Comparison of ENCODE assay signal across 19 cellular contexts in the genomic region with DNA sequence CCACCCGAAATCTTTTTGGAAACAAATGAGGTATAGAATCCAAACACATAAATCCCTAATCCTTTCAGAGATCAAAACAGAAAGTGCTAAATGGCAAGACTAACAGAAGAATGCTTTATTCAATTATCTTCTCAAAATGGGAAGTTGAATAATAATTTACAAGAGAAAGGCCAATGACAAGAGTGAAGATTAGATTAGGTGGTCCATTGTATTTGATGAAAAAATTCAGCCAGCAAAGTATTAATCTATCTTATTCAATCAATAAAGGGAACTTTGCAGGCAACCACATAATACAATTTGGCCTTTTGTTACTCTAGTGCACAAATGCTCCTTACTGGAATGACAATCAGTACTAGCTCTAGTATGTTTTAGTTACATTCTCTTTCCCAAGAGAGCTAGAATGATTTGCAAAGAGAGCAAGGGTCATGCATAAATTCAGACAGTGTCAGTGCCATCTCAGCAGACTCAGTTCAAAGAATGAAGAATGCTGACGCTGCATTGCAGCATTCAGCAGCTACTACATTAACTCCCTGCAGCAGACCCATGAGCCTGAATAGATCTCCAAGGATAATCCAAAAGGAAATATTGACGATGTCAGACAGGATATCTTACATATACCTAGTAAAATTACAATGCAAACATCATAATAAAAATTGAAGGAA.
DNase-seq lines count a peak whose midpoint lies in the region; ATAC-seq, FAIRE-seq and TF ChIP-seq lines count a peak whose summit lies in the region.
"Had no signal": no experiment of that assay in that cellular context is flagged by ENCODE, and none has a peak within 500 bp of the region (broad histone marks: within the 10 kb centered on the region; RNA-seq: fewer than 3 reads in every experiment).

No MANE protein-coding gene starts in this region.

- peaks cover 5% of the 10 kb centered on the region; the same call in 1 of the 2 replicates for H4K20me1 ChIP-seq in K562 (replicated peaks; ENCODE audit: control insufficient read depth, insufficient read depth, low read length)

- H3K4me3 ChIP-seq in HUES48 (ENCODE audit: low read depth, low read length) (no peak overlapping the region), K562 (no peak overlapping the region), liver (ENCODE audit: low read depth in 1 of 3, low read length in 3 of 3) (no peak overlapping the region), Peyer's patch (no peak overlapping the region)
- H3K4me3 ChIP-seq: coronary artery had no signal

- H3K9me1 ChIP-seq in K562 (ENCODE audit: control insufficient read depth, insufficient read depth, low read length), result no peaks in the 10 kb centered on the region

- H2AFZ ChIP-seq in K562 (ENCODE audit: low read depth, low read length), result no peak overlapping the region

- no peak for TF ChIP-seq POLR2A in K562 (conservative IDR thresholded peaks at IDR 0.05)
- TF ChIP-seq POLR2A in Peyer's patch (IDR thresholded peaks at IDR 0.05), result no peak

- H3K9ac ChIP-seq in HUES48 (ENCODE audit: low read depth, low read length), result no peak overlapping the region
- H3K9ac ChIP-seq in K562 (ENCODE audit: insufficient read depth in 1 of 2, low read depth in 2 of 2, low read length in 2 of 2), result no peak overlapping the region
- no peak overlapping the region for H3K9ac ChIP-seq in liver (ENCODE audit: low read depth in 1 of 2, low read length in 2 of 2)

- FAIRE-seq in K562 (lab: Jason Lieb, UNC), result no peak
- FAIRE-seq: keratinocyte had no signal

- in situ Hi-C loops in K562 (cut with MboI), result no loop called here

- H3K27me3 ChIP-seq in HUES48 (ENCODE audit: control insufficient read depth, insufficient read depth, low read length) (no peaks in the 10 kb centered on the region), K562 (ENCODE audit: control insufficient read depth in 2 of 2, insufficient read depth in 2 of 2, low read length in 2 of 2) (no peaks in the 10 kb centered on the region), liver (ENCODE audit: control insufficient read depth in 4 of 4, insufficient read depth in 4 of 4, low read length in 3 of 4) (no peaks in the 10 kb centered on the region), Peyer's patch (no peaks in the 10 kb centered on the region)
- H3K27me3 ChIP-seq: BE2C had no signal

- H3K79me2 ChIP-seq in K562 (ENCODE audit: control insufficient read depth, insufficient read depth, low read length), result no peaks in the 10 kb centered on the region

- POLR2A ChIA-PET in K562 (lab: Yijun Ruan, JAX), result interaction anchor here (1.6 kb wide), 1 partner anchor 109 kb away, joined by 4 read pairs; no protein-coding TSS in a partner anchor

- no peak overlapping the region for H3K4me2 ChIP-seq in K562 (ENCODE audit: insufficient read depth, low read length)

- H3K27ac ChIP-seq in HUES48 (ENCODE audit: low read depth, low read length) (peak overlapping the region; percentile 38), K562 (ENCODE audit: extremely low read depth, low read depth, low read length) (no peak overlapping the region), liver (ENCODE audit: low read depth in 1 of 2, low read length in 2 of 2) (no peak overlapping the region), Peyer's patch (no peak overlapping the region)
- H3K27ac ChIP-seq: coronary artery had no signal

- TF ChIP-seq EP300 in K562 (IDR thresholded peaks at IDR 0.05; ENCODE audit: low read length), result no peak

- no TSS peak for BruUV-seq in K562 (replicated peaks; lab: Mats Ljungman, UMichigan)

- TF ChIP-seq RAD21 in K562 (CRISPR knock-in tag; conservative IDR thresholded peaks at IDR 0.05 in 1 of 2, IDR thresholded peaks at IDR 0.05 in 1 of 2), result no peak
- no peak for TF ChIP-seq RAD21 in liver (IDR thresholded peaks at IDR 0.05)

- ATAC-seq in K562 (no peak), HG02885 (IDR thresholded peaks at IDR 0.05; ENCODE audit: poor library complexity, unreplicated experiment) (no peak)
- ATAC-seq: activated T-cell treated with anti-CD3 and anti-CD28 coated beads, Interleukin-2, amount 50 U/mL, for 72 hours; right cardiac atrium had no signal

- intact Hi-C loops in K562 (cut with micrococcal nuclease), result no loop called here

- TF ChIP-seq CTCF in K562 (IDR thresholded peaks at IDR 0.05 in 2 of 3, conservative IDR thresholded peaks at IDR 0.05 in 1 of 3; ENCODE audit: insufficient read depth in 2 of 3, low read depth in 1 of 3, low read length in 3 of 3), result no peak
- TF ChIP-seq CTCF in liver (IDR thresholded peaks at IDR 0.05; ENCODE audit: low read depth, low read length, missing input control), result no peak
- TF ChIP-seq CTCF in Peyer's patch (IDR thresholded peaks at IDR 0.05), result no peak

- H3K9me3 ChIP-seq in HUES48 (ENCODE audit: control insufficient read depth, insufficient read depth, low read length) (no peaks in the 10 kb centered on the region), K562 (replicated peaks; ENCODE audit: control insufficient read depth, insufficient read depth, low read depth, low read length) (peaks cover 2% of the 10 kb centered on the region; the same call in 1 of the 2 replicates), liver (ENCODE audit: control insufficient read depth in 4 of 4, low read length in 3 of 4) (no peaks in the 10 kb centered on the region), Peyer's patch (no peaks in the 10 kb centered on the region)
- H3K9me3 ChIP-seq: BE2C had no signal

- CTCF ChIA-PET in K562 (lab: Yijun Ruan, JAX; ENCODE audit: low intra/inter-chr PET ratio), result no interaction called here

- peaks cover 23% of the 10 kb centered on the region for H3K4me1 ChIP-seq in HUES48 (ENCODE audit: control insufficient read depth, insufficient read depth, low read length)
- H3K4me1 ChIP-seq in K562 (replicated peaks in 1 of 2; ENCODE audit: control insufficient read depth in 2 of 2, insufficient read depth in 2 of 2, low read length in 2 of 2), result peaks cover 0 to 12% of the 10 kb centered on the region in 2 experiments; a peak in 2 of 5 replicates
- H3K4me1 ChIP-seq in liver (ENCODE audit: control insufficient read depth in 4 of 4, insufficient read depth in 4 of 4, low read length in 3 of 4), result peaks cover 0 to 4% (median 0%) of the 10 kb centered on the region in 4 donors
- no peaks in the 10 kb centered on the region for H3K4me1 ChIP-seq in Peyer's patch

- no peaks in the 10 kb centered on the region for H3K36me3 ChIP-seq in HUES48 (ENCODE audit: control insufficient read depth, insufficient read depth, low read length)
- 0 out of 3 replicates have a peak, but pooled peaks cover 4% of the 10 kb centered on the region for H3K36me3 ChIP-seq in K562 (ENCODE audit: control insufficient read depth, insufficient read depth, low read length)
- peaks cover 0 to 2% (median 0%) of the 10 kb centered on the region in 4 donors for H3K36me3 ChIP-seq in liver (ENCODE audit: control insufficient read depth in 4 of 4, insufficient read depth in 3 of 4, low read depth in 1 of 4, low read length in 3 of 4)
- H3K36me3 ChIP-seq in Peyer's patch, result peaks cover 0 to 4% (median 0%) of the 10 kb centered on the region in 3 donors
- H3K36me3 ChIP-seq: BE2C had no signal

- DNase-seq in K562 (ENCODE audit: extremely low read depth in 1 of 4, low spot score in 3 of 4) (no peak), renal cortical epithelial cell (ENCODE audit: low read depth) (peak; percentile 12), Peyer's patch (no peak), SIG-M5 treated with dmso at 0.1 percent for 504 hours (lab: John Stamatoyannopoulos, UW; ENCODE audit: unreplicated experiment) (no peak)
- DNase-seq: activated CD4-positive, CD25-positive, alpha-beta regulatory T cell treated with anti-CD3 and anti-CD28 coated beads, Interleukin-2, amount 50 U/mL, for 72 hours; activated CD8-positive, alpha-beta memory T cell treated with anti-CD3 and anti-CD28 coated beads for 24 hours; activated T-cell treated with anti-CD3 and anti-CD28 coated beads, Interleukin-2, amount 50 U/mL, for 72 hours; BE2C; hippocampal formation; NCI-H1694; occipital lobe; right cardiac atrium; stimulated activated naive CD4-positive, alpha-beta T cell; trophoblast cell had no signal

- WGBS in K562 (ENCODE audit: insufficient coverage, low coverage, missing lambda C conversion rate), result 43% methylated on average over 3 of the region's 3 CpGs
- WGBS in liver, result 57% methylated on average over 3 of the region's 3 CpGs

TF ChIP-seq in K562, 482 proteins besides CTCF, POLR2A, EP300 and RAD21:
- TF ChIP-seq ZNF408 (CRISPR knock-in tag; IDR thresholded peaks at IDR 0.05; ENCODE audit: low read depth), result no peak
- peak; percentile 55 for TF ChIP-seq MAFK (IDR thresholded peaks at IDR 0.05; ENCODE audit: low read length)
- no peak for TF ChIP-seq MYNN (IDR thresholded peaks at IDR 0.05)
- TF ChIP-seq MYNN (CRISPR knock-in tag; IDR thresholded peaks at IDR 0.05), result no peak
- TF ChIP-seq C11orf30 (IDR thresholded peaks at IDR 0.05; ENCODE audit: low read depth), result peak; percentile 67
- peak; percentile 46 for TF ChIP-seq MAFG (tag; conservative IDR thresholded peaks at IDR 0.05)
- peak; percentile 78 for TF ChIP-seq ZNF316 (IDR thresholded peaks at IDR 0.05)
- peak; percentile 29; the same call in 1 of the 2 replicates for TF ChIP-seq MAFF (IDR thresholded peaks at IDR 0.05; ENCODE audit: low read length)

TF ChIP-seq in liver, 16 proteins besides CTCF, POLR2A, EP300 and RAD21:
- no peak for TF ChIP-seq FOXA1 (IDR thresholded peaks at IDR 0.05)
- peak; percentile 7 to 15 for TF ChIP-seq HNF4A (conservative IDR thresholded peaks at IDR 0.05)
